ENCODE assay signal across 9 cellular contexts in the genomic region with DNA sequence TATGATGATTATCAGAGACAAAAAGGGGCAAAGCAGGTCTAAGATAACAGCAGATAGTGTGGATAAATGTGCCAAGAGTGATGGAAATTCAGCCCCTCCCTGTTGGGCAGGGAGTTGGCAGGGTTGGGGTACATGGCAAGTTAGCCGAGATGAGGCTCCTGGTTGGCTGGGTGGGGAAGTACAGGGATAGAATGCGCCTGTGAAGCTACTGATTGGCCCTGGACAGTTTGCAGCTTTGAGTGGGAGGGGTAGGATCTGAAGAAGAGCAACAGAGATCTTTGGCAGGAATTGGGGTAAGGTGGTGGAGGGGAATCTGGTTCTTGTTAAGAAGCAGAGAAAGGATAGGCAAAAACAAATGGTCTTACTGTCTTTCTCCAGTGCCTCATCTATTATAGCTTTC.
DNase-seq lines count a peak whose midpoint lies in the region; ATAC-seq and TF ChIP-seq lines count a peak whose summit lies in the region.
"Had no signal": no experiment of that assay in that cellular context is flagged by ENCODE, and none has a peak within 500 bp of the region (broad histone marks: within the 10 kb centered on the region; RNA-seq: fewer than 3 reads in every experiment).

No MANE protein-coding gene starts in this region.

- TF ChIP-seq CTCF in tibial nerve (IDR thresholded peaks at IDR 0.05) (no peak), MM.1S (IDR thresholded peaks at IDR 0.05; ENCODE audit: low read length) (no peak)

- H3K27ac ChIP-seq in muscle layer of colon (ENCODE audit: low read depth, low read length) (peak overlapping the region; percentile 57), tibial nerve (peak overlapping the region in 3 of 4 donors; percentile 44 to 81 (median 45)), MM.1S (ENCODE audit: low read length) (no peak overlapping the region)

- H3K4me2 ChIP-seq in MM.1S (ENCODE audit: low read depth, low read length), result no peak overlapping the region

- peaks cover 45 to 49% of the 10 kb centered on the region in 2 donors for H3K27me3 Mint-ChIP-seq in effector memory CD8-positive, alpha-beta T cell

- H3K4me1 ChIP-seq in muscle layer of colon (ENCODE audit: insufficient read depth, low read length) (peaks cover 23% of the 10 kb centered on the region), tibial nerve (peaks cover 0 to 21% (median 10%) of the 10 kb centered on the region in 4 donors), MM.1S (ENCODE audit: low read length) (no peaks in the 10 kb centered on the region)

- H3K36me3 Mint-ChIP-seq in effector memory CD8-positive, alpha-beta T cell (ENCODE audit: insufficient read depth), result no peaks in the 10 kb centered on the region

- no peak overlapping the region for H3K9ac ChIP-seq in muscle layer of colon (ENCODE audit: low read length)
- no peak overlapping the region for H3K9ac ChIP-seq in MM.1S (ENCODE audit: low read length)

- peak; percentile 54 to 84 for DNase-seq in NCI-H446 (lab: John Stamatoyannopoulos, UW)
- DNase-seq in dermis blood vessel endothelial cell, result peak; percentile 32
- no peak for DNase-seq in tibial nerve (ENCODE audit: low spot score in 2 of 2)
- DNase-seq in SIG-M5 treated with dmso at 0.1 percent for 504 hours (lab: John Stamatoyannopoulos, UW; ENCODE audit: unreplicated experiment), result no peak
- no peak for DNase-seq in germinal center (ENCODE audit: low spot score)
- DNase-seq in effector memory CD8-positive, alpha-beta T cell, result no peak
- no peak for DNase-seq in MM.1S
- DNase-seq: NCI-H2227 treated with DMSO at 0.1 percent for 48 hours had no signal

- H3K36me3 ChIP-seq in muscle layer of colon (ENCODE audit: insufficient read depth, low read length), result no peaks in the 10 kb centered on the region
- H3K36me3 ChIP-seq in tibial nerve, result no peaks in the 10 kb centered on the region
- H3K36me3 ChIP-seq in MM.1S (replicated peaks; ENCODE audit: insufficient read depth, low read length), result no peaks in the 10 kb centered on the region

- no peaks in the 10 kb centered on the region for H4K20me1 ChIP-seq in MM.1S (ENCODE audit: insufficient read depth, low read length)

- H3K4me3 ChIP-seq in muscle layer of colon (ENCODE audit: low read depth in 1 of 2, low read length in 2 of 2), result no peak overlapping the region
- no peak overlapping the region for H3K4me3 ChIP-seq in tibial nerve
- no peak overlapping the region for H3K4me3 ChIP-seq in MM.1S (ENCODE audit: low read length)

- TF ChIP-seq POLR2A in tibial nerve (IDR thresholded peaks at IDR 0.05), result no peak

- no peak for TF ChIP-seq EP300 in tibial nerve (IDR thresholded peaks at IDR 0.05)

- no peaks in the 10 kb centered on the region for H3K9me3 Mint-ChIP-seq in effector memory CD8-positive, alpha-beta T cell

- no peaks in the 10 kb centered on the region for H3F3A ChIP-seq in MM.1S (ENCODE audit: insufficient read depth, low read length)

- no peak overlapping the region for H3K27ac Mint-ChIP-seq in effector memory CD8-positive, alpha-beta T cell

- WGBS in tibial nerve, 2 donors, result 63 to 74% methylated on average over 2 of the region's 2 CpGs

- no peak overlapping the region for H3K4me3 Mint-ChIP-seq in effector memory CD8-positive, alpha-beta T cell

- no peak overlapping the region for H2AFZ ChIP-seq in MM.1S (ENCODE audit: low read length)

- H3K4me1 Mint-ChIP-seq in effector memory CD8-positive, alpha-beta T cell (ENCODE audit: low read depth in 2 of 2), result no peaks in the 10 kb centered on the region

- ATAC-seq in effector memory CD8-positive, alpha-beta T cell (replicated peaks), result no peak

- no peaks in the 10 kb centered on the region for H3K79me2 ChIP-seq in MM.1S (ENCODE audit: low read length)

- no peaks in the 10 kb centered on the region for H3K9me2 ChIP-seq in MM.1S (replicated peaks; ENCODE audit: insufficient read depth, low read length)

- H3K9me3 ChIP-seq in muscle layer of colon (ENCODE audit: low read length) (no peaks in the 10 kb centered on the region), tibial nerve (no peaks in the 10 kb centered on the region), MM.1S (replicated peaks; ENCODE audit: insufficient read depth, low read length) (no peaks in the 10 kb centered on the region)

- no peaks in the 10 kb centered on the region for H3K27me3 ChIP-seq in muscle layer of colon (ENCODE audit: control insufficient read depth in 1 of 2, insufficient read depth in 2 of 2, low read length in 2 of 2)
- H3K27me3 ChIP-seq in tibial nerve, result no peaks in the 10 kb centered on the region
- H3K27me3 ChIP-seq in MM.1S (replicated peaks; ENCODE audit: insufficient read depth, low read length), result no peaks in the 10 kb centered on the region

Comparison
In these comparisons a context has a peak if more than half of its experiments do, and no peak if none do; other contexts are left out.
1. DNase-seq: peak in NCI-H446 (2 of 2) and dermis blood vessel endothelial cell (single experiment); none in tibial nerve (0 of 2), SIG-M5 treated with dmso at 0.1 percent for 504 hours (single experiment), germinal center (single experiment), effector memory CD8-positive, alpha-beta T cell (0 of 3) and MM.1S (single experiment).